1 cellular context compared by ENCODE assay signal in genomic region chr6:27531772-27532459, GRCh38.
TF ChIP-seq lines count a peak whose summit lies in the region.

No MANE protein-coding gene starts in this region.

TF ChIP-seq in H1, 55 proteins besides CTCF, POLR2A, EP300 and RAD21 (continued from another document):
- TF ChIP-seq CHD7 (IDR thresholded peaks at IDR 0.05; ENCODE audit: insufficient replicate concordance, low read length) = no peak
